ENCODE assay signal across 14 cellular contexts in the genomic region with DNA sequence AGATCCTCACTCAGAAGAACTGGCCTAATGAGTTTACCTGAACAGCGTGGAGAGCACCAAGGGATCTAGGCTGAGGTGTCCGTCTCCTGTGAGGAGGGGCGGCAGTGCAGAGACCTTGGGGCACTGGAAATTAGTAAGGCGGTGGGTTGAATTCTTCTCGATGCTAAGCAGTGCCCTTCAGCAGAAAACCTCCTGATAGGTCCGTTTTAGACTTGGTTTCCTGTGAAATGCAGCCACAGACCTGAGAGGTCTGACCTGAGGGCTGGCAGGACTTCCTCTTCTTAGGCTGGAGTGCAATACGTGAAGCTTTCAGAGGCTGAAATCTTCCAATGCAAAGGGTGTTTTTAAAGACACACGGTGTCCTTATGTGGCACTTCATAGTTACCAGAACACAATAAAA. TPM values are rescaled to one million over a fixed set of nuclear protein-coding genes. Genes with fewer than 3 reads are reported as not detected.
DNase-seq lines count a peak whose midpoint lies in the region; ATAC-seq and TF ChIP-seq lines count a peak whose summit lies in the region.
"Had no signal": no experiment of that assay in that cellular context is flagged by ENCODE, and none has a peak within 500 bp of the region (broad histone marks: within the 10 kb centered on the region; RNA-seq: fewer than 3 reads in every experiment).

A gene with protein sequence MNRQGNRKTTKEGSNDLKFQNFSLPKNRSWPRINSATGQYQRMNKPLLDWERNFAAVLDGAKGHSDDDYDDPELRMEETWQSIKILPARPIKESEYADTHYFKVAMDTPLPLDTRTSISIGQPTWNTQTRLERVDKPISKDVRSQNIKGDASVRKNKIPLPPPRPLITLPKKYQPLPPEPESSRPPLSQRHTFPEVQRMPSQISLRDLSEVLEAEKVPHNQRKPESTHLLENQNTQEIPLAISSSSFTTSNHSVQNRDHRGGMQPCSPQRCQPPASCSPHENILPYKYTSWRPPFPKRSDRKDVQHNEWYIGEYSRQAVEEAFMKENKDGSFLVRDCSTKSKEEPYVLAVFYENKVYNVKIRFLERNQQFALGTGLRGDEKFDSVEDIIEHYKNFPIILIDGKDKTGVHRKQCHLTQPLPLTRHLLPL (minus strand): TSS at position 138 of the 400 bp plus-strand sequence. CDS start 16,899 bp downstream, outside the sequence.

- no peak within 1 kb of the TSS for H3K27ac Mint-ChIP-seq in Calu3 (ENCODE audit: unreplicated experiment)
- H3K27ac Mint-ChIP-seq: activated naive CD4-positive, alpha-beta T cell treated with anti-CD3 and anti-CD28 coated beads, Interleukin-2, amount 50 U/mL, for 72 hours; T-helper 1 cell treated with Interleukin-12 subunit alpha and Interleukin-12 subunit beta and Interleukin-4 antibody, amounts not matched to agents 30 μg/mL and 1 μg/mL, for 36 hours had no signal

- H3K4me1 Mint-ChIP-seq in Calu3 (ENCODE audit: low read depth, unreplicated experiment) = no peaks in the 10 kb centered on the region

- TF ChIP-seq CTCF in MM.1S (IDR thresholded peaks at IDR 0.05; ENCODE audit: low read length) (no peak), Calu3 (IDR thresholded peaks at IDR 0.05; ENCODE audit: unreplicated experiment) (no peak)

- no peaks in the 10 kb centered on the region for H3K27me3 ChIP-seq in MM.1S (replicated peaks; ENCODE audit: insufficient read depth, low read length)
- H3K27me3 ChIP-seq: BLaER1 treated with 17β-estradiol and CSF1 and Interleukin-3, amounts not matched to agents 10 nM and 100 nM had no signal

- H3K9ac ChIP-seq in MM.1S (ENCODE audit: low read length) = no peak within 1 kb of the TSS
- H3K9ac ChIP-seq: BLaER1 treated with 17β-estradiol and CSF1 and Interleukin-3, amounts not matched to agents 10 nM and 100 nM had no signal

- peaks cover 3% of the 10 kb centered on the region for H3K9me3 Mint-ChIP-seq in Calu3 (ENCODE audit: low read depth, unreplicated experiment)
- H3K9me3 Mint-ChIP-seq: activated naive CD4-positive, alpha-beta T cell treated with anti-CD3 and anti-CD28 coated beads, Interleukin-2, amount 50 U/mL, for 72 hours had no signal

- no TSS peak for BruUV-seq in Calu3 (replicated peaks; lab: Mats Ljungman, UMichigan)

- peaks cover 10% of the 10 kb centered on the region for H3K4me1 ChIP-seq in MM.1S (ENCODE audit: low read length)

- no peaks in the 10 kb centered on the region for H3F3A ChIP-seq in MM.1S (ENCODE audit: insufficient read depth, low read length)

- no peaks in the 10 kb centered on the region for H3K27me3 Mint-ChIP-seq in Calu3 (ENCODE audit: unreplicated experiment)

- intact Hi-C loops in Calu3 (cut with micrococcal nuclease; ENCODE audit: unreplicated experiment) = no loop called here

- peak; percentile 56 for TF ChIP-seq POLR2A in GM10847 (IDR thresholded peaks at IDR 0.05; ENCODE audit: extremely low read depth, insufficient read length)

- ATAC-seq in GM19351 (IDR thresholded peaks at IDR 0.05; ENCODE audit: unreplicated experiment) (peak; percentile 85), HG02885 (IDR thresholded peaks at IDR 0.05; ENCODE audit: poor library complexity, unreplicated experiment) (peak; percentile 84)
- ATAC-seq: activated naive CD4-positive, alpha-beta T cell treated with anti-CD3 and anti-CD28 coated beads, Interleukin-2, amount 50 U/mL, for 72 hours had no signal

- no peak within 1 kb of the TSS for H3K4me3 ChIP-seq in MM.1S (ENCODE audit: low read length)
- H3K4me3 ChIP-seq: BLaER1 treated with 17β-estradiol and CSF1 and Interleukin-3, amounts not matched to agents 10 nM and 100 nM had no signal

- DNase-seq in MM.1S (peak; percentile 47), Calu3 (no peak)
- no peak for DNase-seq in NK-92 treated with Interleukin-12 subunit alpha and Interleukin-12 subunit beta, amount 100 ng/mL, for 24 hours (lab: John Stamatoyannopoulos, UW)
- DNase-seq in activated naive CD4-positive, alpha-beta T cell treated with anti-CD3 and anti-CD28 coated beads, Interleukin-2, amount 50 U/mL, for 16 hours = no peak
- no peak for DNase-seq in activated CD8-positive, alpha-beta memory T cell treated with anti-CD3 and anti-CD28 coated beads, Interleukin-2, amount 50 U/mL, for 4 hours
- DNase-seq: islet precursor cell; NCI-H2081 treated with DMSO at 0.1 percent for 48 hours; stimulated activated CD8-positive, alpha-beta memory T cell treated with anti-CD3 and anti-CD28 coated beads, Interleukin-4, amount 100 ng/mL, for 48 hours had no signal

- CTCF ChIA-PET in Calu3 (lab: Charles Lee) = no interaction called here

- H4K20me1 ChIP-seq in MM.1S (ENCODE audit: insufficient read depth, low read length) = no peaks in the 10 kb centered on the region
- H4K20me1 ChIP-seq: BLaER1 treated with 17β-estradiol and CSF1 and Interleukin-3, amounts not matched to agents 10 nM and 100 nM had no signal

- H3K36me3 Mint-ChIP-seq in Calu3 (ENCODE audit: insufficient read depth, unreplicated experiment) = no peaks in the 10 kb centered on the region
- H3K36me3 Mint-ChIP-seq: activated naive CD4-positive, alpha-beta T cell treated with anti-CD3 and anti-CD28 coated beads, Interleukin-2, amount 50 U/mL, for 72 hours had no signal

- H3K79me2 ChIP-seq in MM.1S (ENCODE audit: low read length) = no peaks in the 10 kb centered on the region

- H3K27ac ChIP-seq in MM.1S (ENCODE audit: low read length) = no peak within 1 kb of the TSS; the same call in 1 of the 2 replicates
- H3K27ac ChIP-seq: BLaER1 treated with 17β-estradiol and CSF1 and Interleukin-3, amounts not matched to agents 10 nM and 100 nM had no signal

- peak within 1 kb of the TSS; percentile 54 for H2AFZ ChIP-seq in MM.1S (ENCODE audit: low read length)

- peak within 1 kb of the TSS; percentile 38; the same call in 1 of the 2 replicates for H3K4me2 ChIP-seq in MM.1S (ENCODE audit: low read depth, low read length)
- H3K4me2 ChIP-seq: BLaER1 treated with 17β-estradiol and CSF1 and Interleukin-3, amounts not matched to agents 10 nM and 100 nM had no signal

- H3K36me3 ChIP-seq in MM.1S (replicated peaks; ENCODE audit: insufficient read depth, low read length) = no peaks in the 10 kb centered on the region
- H3K36me3 ChIP-seq: BLaER1 treated with 17β-estradiol and CSF1 and Interleukin-3, amounts not matched to agents 10 nM and 100 nM had no signal

- H3K9me2 ChIP-seq in MM.1S (replicated peaks; ENCODE audit: insufficient read depth, low read length) = no peaks in the 10 kb centered on the region

- no peak within 1 kb of the TSS for H3K4me3 Mint-ChIP-seq in Calu3 (ENCODE audit: low read depth, unreplicated experiment)
- H3K4me3 Mint-ChIP-seq: T-helper 1 cell treated with Interleukin-12 subunit alpha and Interleukin-12 subunit beta and Interleukin-4 antibody, amounts not matched to agents 30 μg/mL and 1 μg/mL, for 36 hours had no signal

- no peaks in the 10 kb centered on the region for H3K9me3 ChIP-seq in MM.1S (replicated peaks; ENCODE audit: insufficient read depth, low read length)
- H3K9me3 ChIP-seq: BLaER1 treated with 17β-estradiol and CSF1 and Interleukin-3, amounts not matched to agents 10 nM and 100 nM had no signal

RNA-seq across cellular contexts. Expression of the gene that starts here (rescaled TPM):
- not detected in 2 replicates for total RNA-seq in Calu3 (2022)
